1 cellular context compared by ENCODE assay signal in the genomic region with DNA sequence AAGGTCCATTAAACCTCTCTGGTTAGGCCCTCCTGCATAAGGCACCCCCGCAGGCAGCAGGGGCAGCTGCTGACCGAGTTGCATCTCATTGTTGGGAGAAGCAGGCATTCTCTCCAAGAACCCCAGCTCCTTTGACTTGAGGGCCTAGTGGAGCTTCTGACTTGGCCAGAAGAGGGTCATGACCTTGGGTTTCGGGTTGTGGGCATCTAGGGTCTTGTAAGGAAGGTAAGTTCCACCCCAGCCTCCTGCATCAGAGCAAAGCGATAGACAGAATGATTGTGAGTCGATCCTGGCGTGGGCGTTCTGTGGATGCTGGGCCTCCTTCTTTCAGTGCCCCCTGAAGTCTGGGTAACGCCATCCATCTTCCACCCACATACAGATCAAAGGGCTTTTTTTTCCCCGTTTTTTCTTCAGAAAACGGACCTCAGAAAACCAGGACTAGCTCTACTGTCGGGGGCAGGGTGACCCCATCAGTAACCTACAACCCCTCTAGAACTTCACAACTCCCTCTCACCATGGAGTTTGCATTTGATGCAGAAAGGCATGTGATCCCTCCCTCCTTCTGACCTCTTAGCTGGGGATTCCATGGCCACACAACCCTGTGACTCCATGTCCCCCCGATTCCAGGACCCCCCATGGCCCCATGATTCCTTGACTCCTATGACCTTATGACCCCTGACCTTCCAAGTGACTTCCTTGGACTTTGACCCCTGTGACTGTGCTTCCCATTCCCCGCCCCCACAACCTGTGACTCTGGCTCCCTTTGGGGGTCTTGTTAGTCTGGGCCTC.
A peak's percentile ranks its signal among the peaks of the same experiment; 100 is the strongest.
TF ChIP-seq lines count a peak whose summit lies in the region.

No MANE protein-coding gene starts in this region.

TF ChIP-seq in K562, 482 proteins besides CTCF, POLR2A, EP300 and RAD21:
- TF ChIP-seq ZNF76 (CRISPR knock-in tag; IDR thresholded peaks at IDR 0.05; ENCODE audit: borderline replicate concordance) (no peak), NR2C1 (IDR thresholded peaks at IDR 0.05) (peak; percentile 64), NR2C1 (tag; IDR thresholded peaks at IDR 0.05) (peak; percentile 52), MAFG (tag; conservative IDR thresholded peaks at IDR 0.05) (no peak), RAD51 (IDR thresholded peaks at IDR 0.05; ENCODE audit: borderline replicate concordance, low read depth) (no peak), NR2C2 (CRISPR knock-in tag; IDR thresholded peaks at IDR 0.05) (no peak), NR2C2 (tag; IDR thresholded peaks at IDR 0.05) (peak; percentile 32; the same call in 1 of the 2 replicates)
